In genomic region chr19:19410553-19411550, GRCh38 we compare ENCODE assay signal across 11 cellular contexts. TPM values are rescaled to one million over a fixed set of nuclear protein-coding genes. Genes with fewer than 3 reads are reported as not detected.
A peak's percentile ranks its signal among the peaks of the same experiment; 100 is the strongest.
DNase-seq lines count a peak whose midpoint lies in the region; ATAC-seq and TF ChIP-seq lines count a peak whose summit lies in the region.
"Had no signal": no experiment of that assay in that cellular context is flagged by ENCODE, and none has a peak within 500 bp of the region (broad histone marks: within the 10 kb centered on the region; RNA-seq: fewer than 3 reads in every experiment).

No MANE protein-coding gene starts in this region.

- no peaks in the 10 kb centered on the region for H3K27me3 ChIP-seq in psoas muscle (ENCODE audit: insufficient read depth in 3 of 3, low read length in 2 of 3)
- H3K27me3 ChIP-seq: vagina had no signal

- peak overlapping the region; percentile 67 for H3K27ac Mint-ChIP-seq in activated T-helper 2 cell treated with anti-CD3 and anti-CD28 coated beads, Interferon-gamma antibody, Interleukin-2, Interleukin-4, amounts not matched to agents 10 μg/mL and 5 μg/mL and 100 μg/mL, durations not matched to agents 14 hours and 24 hours and 36 hours

- no peaks in the 10 kb centered on the region for H3K27me3 Mint-ChIP-seq in activated T-helper 2 cell treated with anti-CD3 and anti-CD28 coated beads, Interferon-gamma antibody, Interleukin-2, Interleukin-4, amounts not matched to agents 10 μg/mL and 5 μg/mL and 100 μg/mL, durations not matched to agents 14 hours and 24 hours and 36 hours (ENCODE audit: low read depth)

- peak; percentile 40 for ATAC-seq in HG02973 (IDR thresholded peaks at IDR 0.05; ENCODE audit: unreplicated experiment)
- ATAC-seq in psoas muscle: peak; percentile 9 to 73 (median 48)
- ATAC-seq in omental fat pad (ENCODE audit: low FRiP score): no peak
- ATAC-seq in GM18867 (IDR thresholded peaks at IDR 0.05; ENCODE audit: unreplicated experiment): no peak

- 37 to 52% (median 37%) methylated on average over 15 of the region's 15 CpGs for WGBS in psoas muscle, 3 donors

- peaks cover 34% of the 10 kb centered on the region for H3K4me1 ChIP-seq in psoas muscle

- intact Hi-C loops in activated T-helper 2 cell treated with anti-CD3 and anti-CD28 coated beads, Interferon-gamma antibody, Interleukin-2, Interleukin-4, amounts not matched to agents 10 μg/mL and 5 μg/mL and 100 μg/mL, durations not matched to agents 14 hours and 24 hours and 36 hours (cut with micrococcal nuclease): no loop called here
- intact Hi-C loops in psoas muscle (cut with DNase I): no loop called here

- H3K36me3 ChIP-seq in psoas muscle (ENCODE audit: insufficient read depth in 1 of 2, low read depth in 1 of 2): no peaks in the 10 kb centered on the region
- H3K36me3 ChIP-seq: vagina had no signal

- H3K27ac ChIP-seq in psoas muscle: peak overlapping the region; percentile 46
- H3K27ac ChIP-seq: vagina, VCaP had no signal

- no peaks in the 10 kb centered on the region for H3K9me3 Mint-ChIP-seq in activated T-helper 2 cell treated with anti-CD3 and anti-CD28 coated beads, Interferon-gamma antibody, Interleukin-2, Interleukin-4, amounts not matched to agents 10 μg/mL and 5 μg/mL and 100 μg/mL, durations not matched to agents 14 hours and 24 hours and 36 hours

- peaks cover 35% of the 10 kb centered on the region for H3K36me3 Mint-ChIP-seq in activated T-helper 2 cell treated with anti-CD3 and anti-CD28 coated beads, Interferon-gamma antibody, Interleukin-2, Interleukin-4, amounts not matched to agents 10 μg/mL and 5 μg/mL and 100 μg/mL, durations not matched to agents 14 hours and 24 hours and 36 hours (ENCODE audit: low read depth)

- no peak overlapping the region for H3K4me3 Mint-ChIP-seq in activated T-helper 2 cell treated with anti-CD3 and anti-CD28 coated beads, Interferon-gamma antibody, Interleukin-2, Interleukin-4, amounts not matched to agents 10 μg/mL and 5 μg/mL and 100 μg/mL, durations not matched to agents 14 hours and 24 hours and 36 hours (ENCODE audit: low read depth)

- no peaks in the 10 kb centered on the region for H3K9me3 ChIP-seq in psoas muscle
- H3K9me3 ChIP-seq: vagina had no signal

- TF ChIP-seq CTCF in GM12875 (IDR thresholded peaks at IDR 0.05; ENCODE audit: borderline replicate concordance, insufficient read depth, low read depth, low read length) (peak; percentile 26; the same call in 1 of the 2 replicates), psoas muscle (IDR thresholded peaks at IDR 0.05) (no peak), omental fat pad (IDR thresholded peaks at IDR 0.05) (no peak)

- peaks cover 55% of the 10 kb centered on the region for H3K4me1 Mint-ChIP-seq in activated T-helper 2 cell treated with anti-CD3 and anti-CD28 coated beads, Interferon-gamma antibody, Interleukin-2, Interleukin-4, amounts not matched to agents 10 μg/mL and 5 μg/mL and 100 μg/mL, durations not matched to agents 14 hours and 24 hours and 36 hours (ENCODE audit: low read depth)

- DNase-seq in activated T-helper 2 cell treated with anti-CD3 and anti-CD28 coated beads, Interferon-gamma antibody, Interleukin-2, Interleukin-4, amounts not matched to agents 10 μg/mL and 5 μg/mL and 100 μg/mL, durations not matched to agents 14 hours and 24 hours and 36 hours (ENCODE audit: low spot score): no peak
- no peak for DNase-seq in psoas muscle
- DNase-seq in omental fat pad (ENCODE audit: low spot score): no peak
- no peak for DNase-seq in mucosa of gallbladder (ENCODE audit: low spot score)
- DNase-seq in occipital lobe (lab: John Stamatoyannopoulos, UW): no peak
- DNase-seq: islet precursor cell had no signal

- H3K4me3 ChIP-seq in GM12875 (ENCODE audit: low read depth, low read length): no peak overlapping the region
- no peak overlapping the region for H3K4me3 ChIP-seq in psoas muscle
- H3K4me3 ChIP-seq: vagina had no signal

RNA-seq across cellular contexts. Expression of gene GATAD2A, which starts 5.4 kb away (rescaled TPM):
- 125 and 128 TPM in 2 replicates for total RNA-seq in activated T-helper 2 cell treated with anti-CD3 and anti-CD28 coated beads, Interferon-gamma antibody, Interleukin-2, Interleukin-4, amounts not matched to agents 10 μg/mL and 5 μg/mL and 100 μg/mL, durations not matched to agents 14 hours and 24 hours and 36 hours
- 10 to 100 TPM; 25.3 to 65.9 (median 55.6) TPM for total RNA-seq in psoas muscle
- 10 to 100 TPM; 18.5 to 43.4 (median 32.5) TPM for polyA plus RNA-seq in psoas muscle
- 10 to 100 TPM; 25.9 to 80.3 (median 35.9) TPM for total RNA-seq in omental fat pad
- 110 TPM for total RNA-seq in mucosa of gallbladder
- 14.2 TPM for total RNA-seq in occipital lobe

Comparison
In these comparisons a context has a peak if more than half of its experiments do, and no peak if none do; other contexts are left out.
1. ATAC-seq: peak in HG02973 (single experiment) and psoas muscle (4 of 4); none in omental fat pad (single experiment) and GM18867 (single experiment).